In genomic region chr15:32718082-32718821, GRCh38 we compare ENCODE assay signal across 10 cellular contexts. TPM values are rescaled to one million over a fixed set of nuclear protein-coding genes. Genes with fewer than 3 reads are reported as not detected.
A peak's percentile ranks its signal among the peaks of the same experiment; 100 is the strongest.
DNase-seq lines count a peak whose midpoint lies in the region; ATAC-seq, FAIRE-seq and TF ChIP-seq lines count a peak whose summit lies in the region.
"Had no signal": no experiment of that assay in that cellular context is flagged by ENCODE, and none has a peak within 500 bp of the region (broad histone marks: within the 10 kb centered on the region; RNA-seq: fewer than 3 reads in every experiment).

No MANE protein-coding gene starts in this region.

- H3K27ac Mint-ChIP-seq in naive B cell (peak overlapping the region in 1 of 6 donors; percentile 14), Calu3 (ENCODE audit: unreplicated experiment) (no peak overlapping the region)

- H3K27me3 ChIP-seq in ACC112 (ENCODE audit: insufficient read depth, low read length) (no peaks in the 10 kb centered on the region), ectodermal cell (ENCODE audit: control insufficient read depth, insufficient read depth, low read length, poor library complexity, severe bottlenecking) (peaks cover 82% of the 10 kb centered on the region)

- FAIRE-seq in HTR-8/SVneo (lab: Jason Lieb, UNC): no peak
- FAIRE-seq: K562 had no signal

- intact Hi-C loops in Calu3 (cut with micrococcal nuclease; ENCODE audit: unreplicated experiment): no loop called here

- H3K27me3 Mint-ChIP-seq in naive B cell (peaks cover 57 to 90% (median 68%) of the 10 kb centered on the region in 3 donors), Calu3 (ENCODE audit: unreplicated experiment) (no peaks in the 10 kb centered on the region)

- DNase-seq in HTR-8/SVneo (ENCODE audit: insufficient read length, low spot score): peak; percentile 19
- DNase-seq in naive B cell: no peak
- no peak for DNase-seq in A172 (ENCODE audit: low spot score)
- DNase-seq in HPDE6-E6E7 (ENCODE audit: extremely low spot score): no peak
- DNase-seq in Calu3: no peak
- DNase-seq in cerebellar nuclear complex (lab: John Stamatoyannopoulos, UW): no peak
- DNase-seq: stimulated activated CD4-positive, alpha-beta T cell treated with anti-CD3 and anti-CD28 coated beads, Interleukin-2, amount 100 ng/mL, for 48 hours had no signal

- 1% methylated on average over 79 of the region's 79 CpGs for WGBS in ectodermal cell, 2 experiments

- H3K4me1 Mint-ChIP-seq in naive B cell (peaks cover 15 to 31% (median 29%) of the 10 kb centered on the region in 3 donors), Calu3 (ENCODE audit: low read depth, unreplicated experiment) (no peaks in the 10 kb centered on the region)

- CTCF ChIA-PET in Calu3 (lab: Charles Lee): no interaction called here

- H3K27ac ChIP-seq in ACC112 (ENCODE audit: low read depth, low read length): peak overlapping the region; percentile 60
- H3K27ac ChIP-seq in ectodermal cell (ENCODE audit: insufficient read depth, low read depth, low read length, poor library complexity, severe bottlenecking): no peak overlapping the region

- H3K36me3 Mint-ChIP-seq in naive B cell (peaks cover 0 to 5% of the 10 kb centered on the region in 2 donors), Calu3 (ENCODE audit: insufficient read depth, unreplicated experiment) (no peaks in the 10 kb centered on the region)

- H3K4me3 Mint-ChIP-seq in naive B cell (peak overlapping the region in 7 of 8 donors; percentile 18 to 69 (median 47)), Calu3 (ENCODE audit: low read depth, unreplicated experiment) (no peak overlapping the region)

- H3K4me1 ChIP-seq in ACC112 (ENCODE audit: control insufficient read depth, insufficient read depth, low read length, unreplicated experiment) (peaks cover 40% of the 10 kb centered on the region), ectodermal cell (ENCODE audit: control insufficient read depth, insufficient read depth, low read length) (no peaks in the 10 kb centered on the region)

- BruUV-seq in Calu3 (replicated peaks; lab: Mats Ljungman, UMichigan): no TSS peak

- no peak for TF ChIP-seq CTCF in Calu3 (IDR thresholded peaks at IDR 0.05; ENCODE audit: unreplicated experiment)

- no peak for ATAC-seq in naive B cell (ENCODE audit: low read depth in 2 of 2)
- ATAC-seq: K562 had no signal

- H3K79me2 ChIP-seq in ACC112 (ENCODE audit: control insufficient read depth, insufficient read depth, low read length, unreplicated experiment): peaks cover 63% of the 10 kb centered on the region

- peak overlapping the region; percentile 98 for H3K4me3 ChIP-seq in ACC112 (ENCODE audit: low read depth, low read length)
- peak overlapping the region; percentile 49 for H3K4me3 ChIP-seq in ectodermal cell (ENCODE audit: insufficient read depth, low read depth, low read length)
- H3K4me3 ChIP-seq: K562 had no signal

- H3K36me3 ChIP-seq in ACC112 (ENCODE audit: insufficient read depth, low read length) (peaks cover 35% of the 10 kb centered on the region; the same call in 1 of the 2 replicates), ectodermal cell (ENCODE audit: control insufficient read depth, insufficient read depth, low read length) (no peaks in the 10 kb centered on the region)

- H3K9me3 ChIP-seq in ectodermal cell (ENCODE audit: control insufficient read depth, low read length): no peaks in the 10 kb centered on the region

- peak overlapping the region; percentile 38 for H2AFZ ChIP-seq in ACC112 (ENCODE audit: low read length, unreplicated experiment)

- H3K9me3 Mint-ChIP-seq in naive B cell (no peaks in the 10 kb centered on the region), Calu3 (ENCODE audit: low read depth, unreplicated experiment) (no peaks in the 10 kb centered on the region)

RNA-seq across cellular contexts. Expression of gene GREM1, which starts 0.4 kb away (rescaled TPM):
- 26.1 TPM for polyA plus RNA-seq in ectodermal cell (2013, experiment 1 of 4)
- polyA plus RNA-seq in ectodermal cell (2013, experiment 2 of 4): 23.4 TPM
- polyA plus RNA-seq in ectodermal cell (2013, experiment 3 of 4): 15.6 TPM
- 16.8 TPM for polyA plus RNA-seq in ectodermal cell (2013, experiment 4 of 4)
- not detected for polyA plus RNA-seq in naive B cell (ENCODE audit: low read depth in 6 of 6)
- not detected in 2 replicates for total RNA-seq in A172 (2014; rRNA removed; shearing (Covaris generic))
- not detected in 2 replicates for total RNA-seq in Calu3 (2022)
